ENCODE assay signal across 1 cellular context in genomic region chr9:34045903-34046302, GRCh38.
A peak's percentile ranks its signal among the peaks of the same experiment; 100 is the strongest.
TF ChIP-seq lines count a peak whose summit lies in the region.

No MANE protein-coding gene starts in this region.

TF ChIP-seq in K562, 482 proteins besides CTCF, POLR2A, EP300 and RAD21 (continued from another document):
- TF ChIP-seq ZBTB2 (IDR thresholded peaks at IDR 0.05) (no peak), KAT8 (IDR thresholded peaks at IDR 0.05; ENCODE audit: low read depth) (no peak), THRB (CRISPR knock-in tag; conservative IDR thresholded peaks at IDR 0.05) (no peak), CGGBP1 (CRISPR knock-in tag; IDR thresholded peaks at IDR 0.05) (no peak), BMI1 (IDR thresholded peaks at IDR 0.05; ENCODE audit: low read length) (no peak), ZNF384 (IDR thresholded peaks at IDR 0.05; ENCODE audit: low read depth, low read length) (no peak), FOSL1 (tag; conservative IDR thresholded peaks at IDR 0.05) (no peak), ZNF316 (IDR thresholded peaks at IDR 0.05) (peak; percentile 68), CREBBP (IDR thresholded peaks at IDR 0.05; ENCODE audit: low read depth, low read length) (no peak), ETV5 (CRISPR knock-in tag; IDR thresholded peaks at IDR 0.05; ENCODE audit: low read depth) (no peak), MAFF (IDR thresholded peaks at IDR 0.05; ENCODE audit: low read length) (peak; percentile 20; the same call in 1 of the 2 replicates), ZFP30 (CRISPR knock-in tag; IDR thresholded peaks at IDR 0.05; ENCODE audit: borderline replicate concordance) (no peak), ETV1 (tag; conservative IDR thresholded peaks at IDR 0.05; ENCODE audit: low read depth) (no peak)
- TF ChIP-seq, protein P1, sequence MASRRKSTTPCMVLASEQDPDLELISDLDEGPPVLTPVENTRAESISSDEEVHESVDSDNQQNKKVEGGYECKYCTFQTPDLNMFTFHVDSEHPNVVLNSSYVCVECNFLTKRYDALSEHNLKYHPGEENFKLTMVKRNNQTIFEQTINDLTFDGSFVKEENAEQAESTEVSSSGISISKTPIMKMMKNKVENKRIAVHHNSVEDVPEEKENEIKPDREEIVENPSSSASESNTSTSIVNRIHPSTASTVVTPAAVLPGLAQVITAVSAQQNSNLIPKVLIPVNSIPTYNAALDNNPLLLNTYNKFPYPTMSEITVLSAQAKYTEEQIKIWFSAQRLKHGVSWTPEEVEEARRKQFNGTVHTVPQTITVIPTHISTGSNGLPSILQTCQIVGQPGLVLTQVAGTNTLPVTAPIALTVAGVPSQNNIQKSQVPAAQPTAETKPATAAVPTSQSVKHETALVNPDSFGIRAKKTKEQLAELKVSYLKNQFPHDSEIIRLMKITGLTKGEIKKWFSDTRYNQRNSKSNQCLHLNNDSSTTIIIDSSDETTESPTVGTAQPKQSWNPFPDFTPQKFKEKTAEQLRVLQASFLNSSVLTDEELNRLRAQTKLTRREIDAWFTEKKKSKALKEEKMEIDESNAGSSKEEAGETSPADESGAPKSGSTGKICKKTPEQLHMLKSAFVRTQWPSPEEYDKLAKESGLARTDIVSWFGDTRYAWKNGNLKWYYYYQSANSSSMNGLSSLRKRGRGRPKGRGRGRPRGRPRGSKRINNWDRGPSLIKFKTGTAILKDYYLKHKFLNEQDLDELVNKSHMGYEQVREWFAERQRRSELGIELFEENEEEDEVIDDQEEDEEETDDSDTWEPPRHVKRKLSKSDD (conservative IDR thresholded peaks at IDR 0.05; ENCODE audit: low read length), result no peak
- TF ChIP-seq, protein P2, sequence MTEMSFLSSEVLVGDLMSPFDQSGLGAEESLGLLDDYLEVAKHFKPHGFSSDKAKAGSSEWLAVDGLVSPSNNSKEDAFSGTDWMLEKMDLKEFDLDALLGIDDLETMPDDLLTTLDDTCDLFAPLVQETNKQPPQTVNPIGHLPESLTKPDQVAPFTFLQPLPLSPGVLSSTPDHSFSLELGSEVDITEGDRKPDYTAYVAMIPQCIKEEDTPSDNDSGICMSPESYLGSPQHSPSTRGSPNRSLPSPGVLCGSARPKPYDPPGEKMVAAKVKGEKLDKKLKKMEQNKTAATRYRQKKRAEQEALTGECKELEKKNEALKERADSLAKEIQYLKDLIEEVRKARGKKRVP (CRISPR knock-in tag; IDR thresholded peaks at IDR 0.05), result no peak
- TF ChIP-seq, protein P3, sequence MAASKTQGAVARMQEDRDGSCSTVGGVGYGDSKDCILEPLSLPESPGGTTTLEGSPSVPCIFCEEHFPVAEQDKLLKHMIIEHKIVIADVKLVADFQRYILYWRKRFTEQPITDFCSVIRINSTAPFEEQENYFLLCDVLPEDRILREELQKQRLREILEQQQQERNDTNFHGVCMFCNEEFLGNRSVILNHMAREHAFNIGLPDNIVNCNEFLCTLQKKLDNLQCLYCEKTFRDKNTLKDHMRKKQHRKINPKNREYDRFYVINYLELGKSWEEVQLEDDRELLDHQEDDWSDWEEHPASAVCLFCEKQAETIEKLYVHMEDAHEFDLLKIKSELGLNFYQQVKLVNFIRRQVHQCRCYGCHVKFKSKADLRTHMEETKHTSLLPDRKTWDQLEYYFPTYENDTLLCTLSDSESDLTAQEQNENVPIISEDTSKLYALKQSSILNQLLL (CRISPR knock-in tag; IDR thresholded peaks at IDR 0.05; ENCODE audit: borderline replicate concordance), result no peak
